ENCODE assay signal across 8 cellular contexts in the genomic region with DNA sequence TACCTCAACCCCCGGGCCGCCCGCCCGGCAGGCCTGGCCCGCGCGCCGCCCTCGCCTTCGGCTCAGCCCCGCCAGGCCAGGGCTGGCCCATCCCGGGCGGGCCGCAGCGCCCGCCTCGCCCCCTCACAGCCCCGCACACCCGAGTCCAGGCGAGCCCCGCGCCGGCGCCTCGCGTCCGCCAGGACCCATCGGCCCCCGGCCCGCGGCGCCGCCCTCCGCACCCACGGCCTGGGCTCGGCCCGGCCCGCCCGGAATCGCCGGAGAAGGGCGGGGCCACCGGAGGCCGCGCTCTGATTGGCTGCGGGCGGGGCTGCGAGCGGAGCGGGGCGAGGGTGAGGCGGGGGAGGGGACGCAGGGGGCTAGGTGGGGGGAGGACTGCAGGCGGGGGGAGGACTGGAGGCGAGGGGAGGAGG. TPM values are rescaled to one million over a fixed set of nuclear protein-coding genes. Genes with fewer than 3 reads are reported as not detected.
A peak's percentile ranks its signal among the peaks of the same experiment; 100 is the strongest.
DNase-seq lines count a peak whose midpoint lies in the region; ATAC-seq and TF ChIP-seq lines count a peak whose summit lies in the region.

No MANE protein-coding gene starts in this region.

- H3K36me3 ChIP-seq in Panc1 (ENCODE audit: control insufficient read depth, insufficient read depth, low read length) = no peaks in the 10 kb centered on the region; the same call in 1 of the 2 replicates

- no peak for TF ChIP-seq CTCF in GM20000 (IDR thresholded peaks at IDR 0.05; ENCODE audit: extremely low read depth, missing control alignments)
- TF ChIP-seq CTCF in HL-60 (IDR thresholded peaks at IDR 0.05; ENCODE audit: insufficient read depth, low read length) = no peak
- TF ChIP-seq CTCF in Panc1 (IDR thresholded peaks at IDR 0.05) = no peak
- no peak for TF ChIP-seq CTCF in fibroblast of villous mesenchyme (IDR thresholded peaks at IDR 0.05; ENCODE audit: insufficient read depth, low read depth, low read length)
- no peak for TF ChIP-seq CTCF in neural crest cell (conservative IDR thresholded peaks at IDR 0.05)

- H3K27me3 ChIP-seq in HL-60 (ENCODE audit: insufficient read depth, poor library complexity, severe bottlenecking) = peaks cover 8% of the 10 kb centered on the region
- no peaks in the 10 kb centered on the region for H3K27me3 ChIP-seq in Panc1 (ENCODE audit: control insufficient read depth, insufficient read depth, low read length)

- in situ Hi-C loops in Panc1 (cut with HindIII; ENCODE audit: low pct_unique_long_range_greater_than_20kb, low sequenced_read_pairs) = no loop called here

- intact Hi-C loops in Panc1 (cut with micrococcal nuclease; ENCODE audit: unreplicated experiment) = loop anchor here (2.0 to 10.0 kb wide), 2 partner anchors 89 to 177 kb away; a partner anchor contains a TSS

- peaks cover 43% of the 10 kb centered on the region for H3K4me1 Mint-ChIP-seq in neural crest cell

- CTCF ChIA-PET in Panc1 (lab: Charles Lee) = interaction anchor here (0.7 to 1.1 kb wide), 2 partner anchors 95 to 272 kb away, joined by 3 to 4 read pairs; a partner anchor contains a TSS

- H3K27ac ChIP-seq in HL-60 (replicated peaks) (no peak overlapping the region), Panc1 (ENCODE audit: low read length) (peak overlapping the region; percentile 92)

- H3K4me1 ChIP-seq in Panc1 (ENCODE audit: control insufficient read depth, insufficient read depth, low read length) = peaks cover 29% of the 10 kb centered on the region

- H3K4me3 ChIP-seq in HL-60 (replicated peaks; ENCODE audit: insufficient read depth, low read length) (peak overlapping the region; percentile 90), Panc1 (ENCODE audit: low read depth in 2 of 2, low read length in 2 of 2) (peak overlapping the region; percentile 67 to 85), fibroblast of villous mesenchyme (ENCODE audit: low read depth, low read length) (peak overlapping the region; percentile 89)

- H3K9me3 Mint-ChIP-seq in neural crest cell = no peaks in the 10 kb centered on the region

- BruUV-seq in Panc1 (replicated peaks; lab: Mats Ljungman, UMichigan) = no TSS peak

- DNase-seq in DMS 273 treated with DMSO at 0.1 percent for 48 hours (lab: John Stamatoyannopoulos, UW) (peak; percentile 58), GM20000 (ENCODE audit: low spot score) (peak; percentile 97), HL-60 (ENCODE audit: low read depth in 1 of 2, low spot score in 1 of 2) (peak; percentile 29 to 59), Panc1 (ENCODE audit: low read depth, low spot score) (no peak), fibroblast of villous mesenchyme (ENCODE audit: low read depth) (peak; percentile 85), neural crest cell (ENCODE audit: low read depth, low spot score) (peak; percentile 78), stromal cell of bone marrow (ENCODE audit: low read depth) (peak; percentile 76)
- peak; percentile 69 for DNase-seq in activated effector memory CD4-positive, alpha-beta T cell treated with Interleukin-2 at 50 U/mL for 16 hours

- H3K9me3 ChIP-seq in Panc1 (ENCODE audit: control insufficient read depth, insufficient read depth, low read depth, low read length) = no peaks in the 10 kb centered on the region

- H3K36me3 Mint-ChIP-seq in neural crest cell (ENCODE audit: low read depth) = no peaks in the 10 kb centered on the region

- peak overlapping the region; percentile 99 for H3K27ac Mint-ChIP-seq in neural crest cell (ENCODE audit: unreplicated experiment)

- no peaks in the 10 kb centered on the region for H3K27me3 Mint-ChIP-seq in neural crest cell (ENCODE audit: low read depth)

- POLR2A ChIA-PET in Panc1 (lab: Charles Lee) = interaction anchor here (0.9 kb wide), 1 partner anchor 31 kb away, joined by 3 read pairs; no protein-coding TSS in a partner anchor

- peak overlapping the region; percentile 98 for H3K4me3 Mint-ChIP-seq in neural crest cell

- ATAC-seq in Panc1 = peak; percentile 91

RNA-seq across cellular contexts. Expression of a gene that starts 0.3 kb away (rescaled TPM):
- total RNA-seq in Panc1 (2021; ENCODE audit: unreplicated experiment) (32.5 TPM), fibroblast of villous mesenchyme (20.3 and 23.7 TPM in 2 replicates), neural crest cell (73.3 and 74.0 TPM in 2 replicates)
- polyA plus RNA-seq in Panc1 (2012; ENCODE audit: insufficient read length) = 24.4 TPM
